In the genomic region with DNA sequence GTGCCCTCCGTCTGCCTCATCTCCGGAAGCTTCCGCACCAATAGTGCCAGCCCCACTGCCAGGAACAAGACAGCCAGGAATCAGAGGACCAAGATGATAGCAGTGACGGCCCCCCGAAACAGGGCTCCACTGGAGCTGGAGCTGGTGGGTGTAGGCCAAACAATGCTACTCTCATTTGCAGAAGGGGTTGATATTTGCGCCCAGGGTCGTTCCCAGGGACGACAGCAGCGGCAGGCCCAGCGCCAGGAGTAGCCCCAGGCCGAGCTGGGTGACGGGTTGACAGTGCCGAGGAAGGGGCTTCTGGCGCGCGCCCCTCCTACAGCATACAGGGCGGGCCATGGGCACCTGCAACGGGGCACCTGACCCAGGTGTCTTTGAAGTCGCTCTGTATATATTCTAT, we compare ENCODE assay signal across 18 cellular contexts.
DNase-seq lines count a peak whose midpoint lies in the region; ATAC-seq, FAIRE-seq and TF ChIP-seq lines count a peak whose summit lies in the region.
"Had no signal": no experiment of that assay in that cellular context is flagged by ENCODE, and none has a peak within 500 bp of the region (broad histone marks: within the 10 kb centered on the region; RNA-seq: fewer than 3 reads in every experiment).

No MANE protein-coding gene starts in this region.

- CTCF ChIA-PET in H1 (lab: Charles Lee; ENCODE audit: partially characterized antibody) (no interaction called here), Caco-2 (lab: Charles Lee) (no interaction called here)

- H3K4me1 ChIP-seq in right cardiac atrium (ENCODE audit: control insufficient read depth, insufficient read depth, low read length) (no peaks in the 10 kb centered on the region), heart right ventricle (no peaks in the 10 kb centered on the region), H1 (replicated peaks in 1 of 4; ENCODE audit: control insufficient read depth in 3 of 4, insufficient read depth in 4 of 4, low read length in 3 of 4) (no peaks in the 10 kb centered on the region), osteoblast (ENCODE audit: insufficient read depth, low read length) (no peaks in the 10 kb centered on the region), Caco-2 (no peaks in the 10 kb centered on the region)
- H3K4me1 ChIP-seq: BLaER1, HAP-1 had no signal

- no peak overlapping the region for H3K56ac ChIP-seq in H1 (replicated peaks; ENCODE audit: insufficient read length, low read depth, low read length)

- no peak overlapping the region for H2BK5ac ChIP-seq in H1 (ENCODE audit: low read depth, low read length)

- H3K79me1 ChIP-seq in H1 (ENCODE audit: low read depth, low read length), result no peaks in the 10 kb centered on the region

- H3K27ac Mint-ChIP-seq in Caco-2 (ENCODE audit: unreplicated experiment), result no peak overlapping the region
- H3K27ac Mint-ChIP-seq: CD14-positive monocyte; CD4-positive, alpha-beta memory T cell had no signal

- intact Hi-C loops in right cardiac atrium (cut with DNase I), result no loop called here
- intact Hi-C loops in heart right ventricle (cut with DNase I), result no loop called here
- intact Hi-C loops in Caco-2 (cut with micrococcal nuclease; ENCODE audit: unreplicated experiment), result no loop called here

- POLR2A ChIA-PET in H1 (lab: Charles Lee; ENCODE audit: partially characterized antibody) (no interaction called here), Caco-2 (lab: Charles Lee) (no interaction called here)

- WGBS in right cardiac atrium, result 94% methylated on average over 19 of the region's 19 CpGs
- 91 to 97% methylated on average over 19 of the region's 19 CpGs for WGBS in heart right ventricle, 2 donors
- 92% methylated on average over 14 of the region's 19 CpGs; no CpG with 5 or more reads in 1 of the 2 experiments for WGBS in H1 (ENCODE audit: extremely low coverage in 1 of 2, insufficient coverage in 1 of 2, insufficient read length in 1 of 2, insufficient replicate concordance in 2 of 2, low coverage in 1 of 2, low lambda C conversion rate in 2 of 2, missing lambda C conversion rate in 1 of 2), 2 experiments

- no peaks in the 10 kb centered on the region for H3K23me2 ChIP-seq in H1 (ENCODE audit: low read depth, low read length)

- H2AFZ ChIP-seq in H1 (ENCODE audit: low read length) (no peak overlapping the region), osteoblast (ENCODE audit: low read length) (no peak overlapping the region)

- no peaks in the 10 kb centered on the region for H3K9me3 ChIP-seq in right cardiac atrium (ENCODE audit: control insufficient read depth, low read length)
- no peaks in the 10 kb centered on the region for H3K9me3 ChIP-seq in heart right ventricle
- H3K9me3 ChIP-seq in H1 (ENCODE audit: insufficient read depth in 2 of 2, low read depth in 1 of 2, low read length in 1 of 2), result no peaks in the 10 kb centered on the region
- peaks cover 3% of the 10 kb centered on the region for H3K9me3 ChIP-seq in osteoblast (ENCODE audit: low read depth, low read length)
- no peaks in the 10 kb centered on the region for H3K9me3 ChIP-seq in Caco-2
- H3K9me3 ChIP-seq: BLaER1, HAP-1 had no signal

- DNase-seq in right cardiac atrium, result peak in 2 of 3 donors; percentile 22 to 31
- no peak for DNase-seq in heart right ventricle
- DNase-seq in H1 (ENCODE audit: low read depth in 1 of 2, low spot score in 2 of 2), result no peak
- DNase-seq in osteoblast (ENCODE audit: insufficient read length, low spot score, missing footprints), result peak; percentile 32
- DNase-seq in Caco-2, result no peak
- DNase-seq: 8988T, Calu3, DMS 273 treated with DMSO at 0.1 percent for 48 hours, DMS53, DND-41, EL had no signal

- no peaks in the 10 kb centered on the region for H4K20me1 ChIP-seq in H1 (replicated peaks in 1 of 2; ENCODE audit: control insufficient read depth in 1 of 2, insufficient read depth in 2 of 2, low read length in 2 of 2)
- H4K20me1 ChIP-seq in osteoblast (ENCODE audit: insufficient read depth, low read length), result no peaks in the 10 kb centered on the region
- H4K20me1 ChIP-seq: BLaER1 had no signal

- no peak overlapping the region for H3K27ac ChIP-seq in right cardiac atrium (ENCODE audit: low read length)
- H3K27ac ChIP-seq in heart right ventricle, result no peak overlapping the region
- no peak overlapping the region for H3K27ac ChIP-seq in H1 (ENCODE audit: low read depth, low read length)
- H3K27ac ChIP-seq in osteoblast (ENCODE audit: low read depth, low read length), result no peak overlapping the region
- H3K27ac ChIP-seq: BLaER1 had no signal

- H2AK5ac ChIP-seq in H1 (ENCODE audit: low read depth, low read length), result no peak overlapping the region

- no peaks in the 10 kb centered on the region for H3K36me3 Mint-ChIP-seq in Caco-2 (ENCODE audit: insufficient read depth, unreplicated experiment)
- H3K36me3 Mint-ChIP-seq: CD14-positive monocyte; CD4-positive, alpha-beta memory T cell had no signal

- FAIRE-seq in H1 (lab: Jason Lieb, UNC), result no peak
- FAIRE-seq: GM12891 had no signal

- no peaks in the 10 kb centered on the region for H3K4me1 Mint-ChIP-seq in Caco-2 (ENCODE audit: low read depth, unreplicated experiment)
- H3K4me1 Mint-ChIP-seq: CD14-positive monocyte; CD4-positive, alpha-beta memory T cell had no signal

- no peak overlapping the region for H3K9ac ChIP-seq in H1 (replicated peaks in 1 of 4; ENCODE audit: extremely low read depth in 1 of 4, low read depth in 3 of 4, low read length in 3 of 4)
- H3K9ac ChIP-seq: BLaER1 had no signal

- no peaks in the 10 kb centered on the region for H3K9me3 Mint-ChIP-seq in Caco-2 (ENCODE audit: unreplicated experiment)

- H2BK20ac ChIP-seq in H1 (ENCODE audit: low read length), result no peak overlapping the region

- no peaks in the 10 kb centered on the region for H3K79me2 ChIP-seq in H1 (ENCODE audit: control insufficient read depth in 1 of 2, insufficient read depth in 2 of 2, low read length in 2 of 2)
- no peaks in the 10 kb centered on the region for H3K79me2 ChIP-seq in osteoblast (ENCODE audit: insufficient read depth, low read length)

- no peak for TF ChIP-seq CTCF in heart right ventricle (IDR thresholded peaks at IDR 0.05)
- no peak for TF ChIP-seq CTCF in H1 (IDR thresholded peaks at IDR 0.05; ENCODE audit: control extremely low read depth in 1 of 3, insufficient read depth in 1 of 3, low read depth in 1 of 3, low read length in 3 of 3)
- TF ChIP-seq CTCF in osteoblast (IDR thresholded peaks at IDR 0.05; ENCODE audit: extremely low read depth, low read depth, low read length), result no peak
- TF ChIP-seq CTCF in Caco-2 (IDR thresholded peaks at IDR 0.05; ENCODE audit: insufficient read depth in 1 of 2, low read depth in 1 of 2, low read length in 1 of 2, severe bottlenecking in 1 of 2, unreplicated experiment in 1 of 2), result no peak

- BruUV-seq in Caco-2 (replicated peaks; lab: Mats Ljungman, UMichigan), result no TSS peak

- no peak overlapping the region for H4K91ac ChIP-seq in H1 (replicated peaks; ENCODE audit: insufficient read length, low read length)

- H3K36me3 ChIP-seq in heart right ventricle, result no peaks in the 10 kb centered on the region
- no peaks in the 10 kb centered on the region for H3K36me3 ChIP-seq in H1 (ENCODE audit: control insufficient read depth in 2 of 4, insufficient read depth in 4 of 4, low read length in 3 of 4)
- H3K36me3 ChIP-seq in osteoblast (ENCODE audit: insufficient read depth, low read length), result no peaks in the 10 kb centered on the region
- no peaks in the 10 kb centered on the region for H3K36me3 ChIP-seq in Caco-2 (ENCODE audit: control insufficient read depth, insufficient read depth, low read length)
- H3K36me3 ChIP-seq: BLaER1, HAP-1 had no signal

- H4K8ac ChIP-seq in H1 (ENCODE audit: extremely low read depth, insufficient read depth, low read length), result peak overlapping the region; percentile 68; the same call in 1 of the 2 replicates

- H2BK12ac ChIP-seq in H1 (ENCODE audit: low read depth, low read length), result no peak overlapping the region

- TF ChIP-seq POLR2A in H1 (IDR thresholded peaks at IDR 0.05; ENCODE audit: control extremely low read depth in 1 of 2, low read depth in 2 of 2, low read length in 2 of 2), result no peak

- TF ChIP-seq EP300 in H1 (IDR thresholded peaks at IDR 0.05; ENCODE audit: borderline replicate concordance in 1 of 2, low read depth in 2 of 2, low read length in 2 of 2), result no peak

- H3K14ac ChIP-seq in H1 (ENCODE audit: insufficient read length), result no peak overlapping the region

- no peak overlapping the region for H4K5ac ChIP-seq in H1 (ENCODE audit: insufficient read length, low read depth, low read length)

- H3K27me3 Mint-ChIP-seq in Caco-2 (ENCODE audit: insufficient read depth, unreplicated experiment), result peaks cover 2% of the 10 kb centered on the region
- H3K27me3 Mint-ChIP-seq: CD4-positive, alpha-beta memory T cell had no signal

- ATAC-seq in right cardiac atrium (no peak), heart right ventricle (no peak), HG02571 (IDR thresholded peaks at IDR 0.05; ENCODE audit: unreplicated experiment) (no peak), GM19452 (IDR thresholded peaks at IDR 0.05; ENCODE audit: unreplicated experiment) (no peak)

- H3K23ac ChIP-seq in H1 (ENCODE audit: insufficient read length), result no peak overlapping the region

- no peak overlapping the region for H2BK120ac ChIP-seq in H1 (replicated peaks; ENCODE audit: low read depth, low read length)

- H3K4me2 ChIP-seq in H1 (ENCODE audit: insufficient read depth in 1 of 2, low read depth in 2 of 2, low read length in 2 of 2) (no peak overlapping the region), osteoblast (ENCODE audit: insufficient read depth, low read length) (no peak overlapping the region)
- H3K4me2 ChIP-seq: BLaER1 had no signal

- H3K18ac ChIP-seq in H1 (ENCODE audit: extremely low read depth, low read length), result no peak overlapping the region

- H3K4ac ChIP-seq in H1 (replicated peaks; ENCODE audit: insufficient read length, low read depth, low read length), result no peak overlapping the region

- no peak overlapping the region for H3K4me3 Mint-ChIP-seq in Caco-2 (ENCODE audit: unreplicated experiment)
- H3K4me3 Mint-ChIP-seq: CD14-positive monocyte; CD4-positive, alpha-beta memory T cell had no signal

- no peaks in the 10 kb centered on the region for H3K27me3 ChIP-seq in right cardiac atrium (ENCODE audit: control insufficient read depth, insufficient read depth)
- H3K27me3 ChIP-seq in heart right ventricle, result no peaks in the 10 kb centered on the region
- H3K27me3 ChIP-seq in H1 (replicated peaks in 1 of 4; ENCODE audit: control insufficient read depth in 3 of 4, extremely low read depth in 1 of 4, insufficient read depth in 3 of 4, low read length in 3 of 4), result no peaks in the 10 kb centered on the region
- H3K27me3 ChIP-seq in osteoblast (ENCODE audit: insufficient read depth, low read length), result no peaks in the 10 kb centered on the region
- no peaks in the 10 kb centered on the region for H3K27me3 ChIP-seq in Caco-2 (replicated peaks; ENCODE audit: control insufficient read depth, insufficient read depth, low read length)
- H3K27me3 ChIP-seq: BLaER1 had no signal

- no peak overlapping the region for H2BK15ac ChIP-seq in H1 (ENCODE audit: low read length)

- no peak for TF ChIP-seq RAD21 in H1 (IDR thresholded peaks at IDR 0.05 in 1 of 2, conservative IDR thresholded peaks at IDR 0.05 in 1 of 2; ENCODE audit: low read depth in 2 of 2, low read length in 2 of 2)

- H3K4me3 ChIP-seq in right cardiac atrium (ENCODE audit: low read length) (no peak overlapping the region), heart right ventricle (no peak overlapping the region), H1 (ENCODE audit: extremely low read depth in 1 of 4, insufficient read depth in 2 of 4, low read depth in 3 of 4, low read length in 4 of 4) (no peak overlapping the region), osteoblast (ENCODE audit: insufficient read depth, low read length) (no peak overlapping the region), Caco-2 (ENCODE audit: low read depth, low read length) (no peak overlapping the region)
- H3K4me3 ChIP-seq: BLaER1, HAP-1 had no signal

Comparison
In these comparisons a context has a peak if more than half of its experiments do, and no peak if none do; other contexts are left out.
1. DNase-seq: peak in right cardiac atrium (2 of 3) and osteoblast (single experiment); none in heart right ventricle (0 of 2), H1 (0 of 2) and Caco-2 (0 of 2).